ENCODE assay signal across 17 cellular contexts in the genomic region with DNA sequence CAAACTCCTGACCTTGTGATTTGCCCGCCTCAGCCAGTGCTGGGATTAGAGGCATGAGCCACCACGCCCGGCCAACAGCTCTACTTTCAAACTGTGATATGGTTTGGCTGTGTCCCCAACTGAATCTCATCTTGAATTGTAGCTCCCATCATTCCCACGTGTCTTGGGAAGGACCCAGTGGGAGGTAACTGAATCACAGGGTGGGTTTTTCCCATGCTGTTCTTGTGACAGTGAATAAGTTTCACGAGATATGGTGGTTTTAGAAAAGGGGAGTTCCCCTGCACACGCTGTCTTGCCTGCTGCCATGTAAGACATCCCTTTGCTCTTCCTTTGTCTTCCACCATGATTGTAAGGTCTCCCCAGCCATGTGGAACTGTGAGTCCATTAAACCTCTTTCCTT. TPM values are rescaled to one million over a fixed set of nuclear protein-coding genes. Genes with fewer than 3 reads are reported as not detected.
"Had no signal": no experiment of that assay in that cellular context is flagged by ENCODE, and none has a peak within 500 bp of the region (broad histone marks: within the 10 kb centered on the region; RNA-seq: fewer than 3 reads in every experiment).

No MANE protein-coding gene starts in this region.

RNA-seq across cellular contexts. Expression of gene CACNG2, which starts 54.0 kb away (rescaled TPM):
- total RNA-seq: activated CD4-positive, alpha-beta memory T cell treated with anti-CD3 and anti-CD28 coated beads, Interleukin-2, amount 10 ng/mL, durations not matched to agents 7 days and 5 days; activated CD4-positive, alpha-beta T cell treated with anti-CD3 and anti-CD28 coated beads for 36 hours; activated CD4-positive, alpha-beta T cell treated with anti-CD3 and anti-CD28 coated beads, Interleukin-2, amount 10 ng/mL, durations not matched to agents 7 days and 5 days; activated CD8-positive, alpha-beta memory T cell treated with anti-CD3 and anti-CD28 coated beads, Interleukin-2, amount 10 ng/mL, durations not matched to agents 7 days and 5 days; activated CD8-positive, alpha-beta T cell treated with anti-CD3 and anti-CD28 coated beads, Interleukin-2, amount 10 ng/mL, durations not matched to agents 7 days and 5 days; activated naive CD4-positive, alpha-beta T cell treated with anti-CD3 and anti-CD28 coated beads for 36 hours; activated naive CD4-positive, alpha-beta T cell treated with anti-CD3 and anti-CD28 coated beads, Interleukin-2, amount 50 U/mL, for 72 hours; activated naive CD8-positive, alpha-beta T cell treated with anti-CD3 and anti-CD28 coated beads for 36 hours; aorta; astrocyte; body of pancreas; breast epithelium; cardiac septum; T-helper 1 cell treated with Interleukin-12 subunit alpha and Interleukin-12 subunit beta and Interleukin-4 antibody, amounts not matched to agents 30 ng/mL and 1 ng/mL, for 36 hours; T-helper 17 cell; T-helper 2 cell treated with Interferon-gamma antibody and Interleukin-4, amounts not matched to agents 100 ng/mL and 5 ng/mL, for 36 hours; WTC11 had no signal
